Comparison of ENCODE assay signal across 21 cellular contexts in the genomic region with DNA sequence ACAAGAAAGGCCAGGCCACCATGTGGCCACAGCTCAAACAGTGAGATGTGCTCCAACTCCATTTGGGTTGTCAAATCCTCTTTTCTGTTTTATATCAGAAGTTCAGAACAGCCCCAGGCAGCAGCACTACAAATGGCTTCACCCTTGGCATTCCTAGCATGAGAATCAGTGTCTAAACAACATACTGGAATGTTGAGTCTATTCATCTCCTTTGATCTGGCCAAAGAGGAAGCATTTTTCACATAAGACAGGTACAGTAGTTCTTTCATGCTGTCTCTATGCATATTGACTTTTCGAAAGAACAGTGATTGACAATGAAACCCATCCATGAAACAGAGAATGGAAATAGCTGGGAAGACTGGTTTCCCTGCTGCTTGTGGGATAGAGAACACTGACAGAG.
"Had no signal": no experiment of that assay in that cellular context is flagged by ENCODE, and none has a peak within 500 bp of the region (broad histone marks: within the 10 kb centered on the region; RNA-seq: fewer than 3 reads in every experiment).

No MANE protein-coding gene starts in this region.

- H3K4me3 Mint-ChIP-seq: activated T-helper 1 cell treated with anti-CD3 and anti-CD28 coated beads, Interleukin-12 subunit alpha, Interleukin-12 subunit beta, Interleukin-2, Interleukin-4 antibody, amounts not matched to agents 30 ng/mL and 10 ng/mL and 1 ng/mL, durations not matched to agents 14 hours and 24 hours and 36 hours; naive thymus-derived CD8-positive, alpha-beta T cell had no signal

- H3K4me1 Mint-ChIP-seq: naive thymus-derived CD8-positive, alpha-beta T cell had no signal

- H3K9me3 Mint-ChIP-seq: activated naive CD4-positive, alpha-beta T cell treated with anti-CD3 and anti-CD28 coated beads, Interleukin-2, amount 50 U/mL, for 72 hours; activated T-helper 1 cell treated with anti-CD3 and anti-CD28 coated beads, Interleukin-12 subunit alpha, Interleukin-12 subunit beta, Interleukin-2, Interleukin-4 antibody, amounts not matched to agents 30 ng/mL and 10 ng/mL and 1 ng/mL, durations not matched to agents 14 hours and 24 hours and 36 hours; naive thymus-derived CD8-positive, alpha-beta T cell had no signal

- H3K27ac ChIP-seq: cardiac muscle cell, dorsolateral prefrontal cortex, gastrocnemius medialis, left ventricle myocardium inferior, neutrophil, thyroid gland, VCaP had no signal

- H3K4me3 ChIP-seq: cardiac muscle cell, dorsolateral prefrontal cortex, gastrocnemius medialis, left ventricle myocardium inferior, thyroid gland had no signal

- H3K36me3 ChIP-seq: cardiac muscle cell, gastrocnemius medialis, left ventricle myocardium inferior, neutrophil, thyroid gland had no signal

- H3K27me3 ChIP-seq: cardiac muscle cell, gastrocnemius medialis, neutrophil, thyroid gland had no signal

- H3K27ac Mint-ChIP-seq: activated naive CD4-positive, alpha-beta T cell treated with anti-CD3 and anti-CD28 coated beads, Interleukin-2, amount 50 U/mL, for 72 hours; activated T-helper 1 cell treated with anti-CD3 and anti-CD28 coated beads, Interleukin-12 subunit alpha, Interleukin-12 subunit beta, Interleukin-2, Interleukin-4 antibody, amounts not matched to agents 30 ng/mL and 10 ng/mL and 1 ng/mL, durations not matched to agents 14 hours and 24 hours and 36 hours; naive thymus-derived CD8-positive, alpha-beta T cell had no signal

- DNase-seq: activated CD4-positive, alpha-beta T cell treated with anti-CD3 and anti-CD28 coated beads for 1 hour; activated CD4-positive, alpha-beta T cell treated with anti-CD3 and anti-CD28 coated beads, Interleukin-2, amount 50 U/mL, for 48 hours; activated gamma-delta T cell treated with Interleukin-2 at 50 U/mL for 16 hours; activated T-cell treated with anti-CD3 and anti-CD28 coated beads for 4 hours; amniotic stem cell; dorsolateral prefrontal cortex; erythroblast; gastrocnemius medialis; head of caudate nucleus; left ventricle myocardium inferior; naive thymus-derived CD8-positive, alpha-beta T cell; stimulated activated CD4-positive, alpha-beta T cell treated with anti-CD3 and anti-CD28 coated beads, Interleukin-12 subunit alpha, Interleukin-12 subunit beta, amount 100 ng/mL, for 4 hours; stimulated activated CD4-positive, alpha-beta T cell treated with anti-CD3 and anti-CD28 coated beads, Interleukin-1b, Interleukin-23, amount 100 ng/mL, for 48 hours; stimulated activated naive CD4-positive, alpha-beta T cell treated with Interleukin-2 at 50 U/mL for 16 hours; T-helper 2 cell; thyroid gland had no signal

- ATAC-seq: activated naive CD4-positive, alpha-beta T cell treated with anti-CD3 and anti-CD28 coated beads, Interleukin-2, amount 50 U/mL, for 72 hours; gastrocnemius medialis; naive thymus-derived CD8-positive, alpha-beta T cell had no signal

- H3K9me3 ChIP-seq: gastrocnemius medialis, left ventricle myocardium inferior, neutrophil, thyroid gland had no signal

- H3K4me1 ChIP-seq: gastrocnemius medialis, left ventricle myocardium inferior, thyroid gland had no signal

- H3K36me3 Mint-ChIP-seq: activated naive CD4-positive, alpha-beta T cell treated with anti-CD3 and anti-CD28 coated beads, Interleukin-2, amount 50 U/mL, for 72 hours; naive thymus-derived CD8-positive, alpha-beta T cell had no signal
